13 cellular contexts compared by ENCODE assay signal in the genomic region with DNA sequence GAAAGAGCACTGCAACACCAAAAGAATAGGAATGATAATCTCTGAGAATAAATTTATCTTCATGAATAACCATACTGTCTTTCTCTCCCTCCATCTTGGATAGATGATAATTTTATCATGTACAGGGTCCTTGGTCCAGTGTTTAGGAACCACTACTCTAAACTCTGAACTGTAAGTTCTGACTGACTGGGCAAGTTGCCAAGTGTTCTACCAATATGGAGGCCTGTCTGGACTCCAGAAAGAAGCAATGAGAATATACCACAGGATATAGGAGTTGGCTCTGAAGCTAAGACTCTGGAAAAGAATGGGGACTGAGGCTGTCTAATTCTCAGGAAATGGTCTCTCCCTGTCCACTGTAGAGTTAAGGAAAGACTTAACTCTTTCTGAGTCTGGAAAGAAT. TPM values are rescaled to one million over a fixed set of nuclear protein-coding genes. Genes with fewer than 3 reads are reported as not detected.
DNase-seq lines count a peak whose midpoint lies in the region; ATAC-seq and TF ChIP-seq lines count a peak whose summit lies in the region.
"Had no signal": no experiment of that assay in that cellular context is flagged by ENCODE, and none has a peak within 500 bp of the region (broad histone marks: within the 10 kb centered on the region; RNA-seq: fewer than 3 reads in every experiment).

No MANE protein-coding gene starts in this region.

- DNase-seq in NCI-H2196 (lab: John Stamatoyannopoulos, UW; ENCODE audit: unreplicated experiment) = peak; percentile 3
- no peak for DNase-seq in NCI-H2196 treated with DMSO at 0.1 percent for 48 hours (lab: John Stamatoyannopoulos, UW; ENCODE audit: unreplicated experiment)
- DNase-seq in Karpas-422 = no peak
- no peak for DNase-seq in neural crest cell (ENCODE audit: low read depth, low spot score)
- DNase-seq in NAMALWA (ENCODE audit: low spot score) = no peak
- DNase-seq in G401 (ENCODE audit: low spot score) = no peak
- DNase-seq: ACHN, kidney glomerular epithelial cell, NCI-H510A, transverse colon had no signal

- H3K4me3 ChIP-seq in Karpas-422 (ENCODE audit: low read length) = peak overlapping the region; percentile 87

- H3K36me3 Mint-ChIP-seq in brain (no peaks in the 10 kb centered on the region), neural crest cell (ENCODE audit: low read depth) (no peaks in the 10 kb centered on the region)

- H3K79me2 ChIP-seq in Karpas-422 (ENCODE audit: low read length) = peaks cover 64% of the 10 kb centered on the region

- peaks cover 47% of the 10 kb centered on the region for H3K4me1 ChIP-seq in Karpas-422 (ENCODE audit: low read length)

- no peaks in the 10 kb centered on the region for H3K9me3 ChIP-seq in Karpas-422 (ENCODE audit: low read length)
- H3K9me3 ChIP-seq: transverse colon had no signal

- no peak for TF ChIP-seq CTCF in brain (conservative IDR thresholded peaks at IDR 0.05)
- no peak for TF ChIP-seq CTCF in neural crest cell (conservative IDR thresholded peaks at IDR 0.05)

- no peaks in the 10 kb centered on the region for H3K9me3 Mint-ChIP-seq in brain
- H3K9me3 Mint-ChIP-seq in neural crest cell = no peaks in the 10 kb centered on the region

- peak overlapping the region; percentile 90 for H3K4me2 ChIP-seq in Karpas-422 (ENCODE audit: low read depth, low read length, poor library complexity, severe bottlenecking)

- peak overlapping the region in 2 of 5 experiments; percentile 4 for H3K27ac Mint-ChIP-seq in brain
- H3K27ac Mint-ChIP-seq in neural crest cell (ENCODE audit: unreplicated experiment) = no peak overlapping the region

- no peaks in the 10 kb centered on the region for H3K36me3 ChIP-seq in Karpas-422 (ENCODE audit: insufficient read depth, low read length)
- H3K36me3 ChIP-seq: transverse colon had no signal

- H4K20me1 ChIP-seq in Karpas-422 (ENCODE audit: insufficient read depth, low read depth, low read length) = no peaks in the 10 kb centered on the region

- in situ Hi-C loops in G401 (cut with HindIII; ENCODE audit: low sequenced_read_pairs) = no loop called here

- H3K4me3 Mint-ChIP-seq in brain (peak overlapping the region; percentile 95 to 100 (median 98)), neural crest cell (peak overlapping the region; percentile 97)

- H3K27me3 ChIP-seq in Karpas-422 (ENCODE audit: low read length) = no peaks in the 10 kb centered on the region
- H3K27me3 ChIP-seq: transverse colon had no signal

- H3K9ac ChIP-seq in Karpas-422 (ENCODE audit: low read length) = no peak overlapping the region

- H3K27me3 Mint-ChIP-seq in brain = peaks cover 4% of the 10 kb centered on the region
- H3K27me3 Mint-ChIP-seq in neural crest cell (ENCODE audit: low read depth) = no peaks in the 10 kb centered on the region

- H3K27ac ChIP-seq in Karpas-422 (ENCODE audit: low read length) = no peak overlapping the region

- no peaks in the 10 kb centered on the region for H3K9me2 ChIP-seq in Karpas-422 (replicated peaks; ENCODE audit: insufficient read depth, low read length)

- no peak overlapping the region for H2AFZ ChIP-seq in Karpas-422 (ENCODE audit: low read length)

- no peak for ATAC-seq in GM18520 (IDR thresholded peaks at IDR 0.05; ENCODE audit: unreplicated experiment)

- peaks cover 51% of the 10 kb centered on the region for H3K4me1 Mint-ChIP-seq in brain
- H3K4me1 Mint-ChIP-seq in neural crest cell = peaks cover 26% of the 10 kb centered on the region

RNA-seq across cellular contexts. Expression of a gene that starts 1.5 kb away (rescaled TPM):
- 33.9 and 53.8 TPM in 2 replicates for total RNA-seq in Karpas-422 (2014; rRNA removed; shearing (Covaris generic); ENCODE audit: low replicate concordance)
- polyA plus RNA-seq in brain (ENCODE audit: insufficient read depth, low read depth, low replicate concordance) = 16.6 TPM
- total RNA-seq in neural crest cell = 25.3 and 25.5 TPM in 2 replicates
- total RNA-seq in G401 (2014; rRNA removed; shearing (Covaris generic)) = 16.1 and 38.0 TPM in 2 replicates

RNA-seq across cellular contexts. Expression of a gene that starts 6.0 kb away (rescaled TPM):
- total RNA-seq in Karpas-422 (2014; rRNA removed; shearing (Covaris generic); ENCODE audit: low replicate concordance) = 1.7 and 2.0 TPM in 2 replicates
- polyA plus RNA-seq in brain (ENCODE audit: insufficient read depth, low read depth, low replicate concordance) = 6.1 TPM
- total RNA-seq in neural crest cell = 0.16 TPM in 1 of 2 replicates, not detected in the other
- total RNA-seq in G401 (2014; rRNA removed; shearing (Covaris generic)) = not detected in 2 replicates

RNA-seq across cellular contexts. Expression of a gene that starts 26.7 kb away (rescaled TPM):
- not detected in 2 replicates for total RNA-seq in Karpas-422 (2014; rRNA removed; shearing (Covaris generic); ENCODE audit: low replicate concordance)
- 20.3 TPM for polyA plus RNA-seq in brain (ENCODE audit: insufficient read depth, low read depth, low replicate concordance)
- 0.51 TPM in 1 of 2 replicates, not detected in the other for total RNA-seq in neural crest cell
- total RNA-seq in G401 (2014; rRNA removed; shearing (Covaris generic)) = not detected in 2 replicates

RNA-seq across cellular contexts. Expression of a gene that starts 27.5 kb away (rescaled TPM):
- total RNA-seq in Karpas-422 (2014; rRNA removed; shearing (Covaris generic); ENCODE audit: low replicate concordance) = not detected in 2 replicates
- not detected for polyA plus RNA-seq in brain (ENCODE audit: insufficient read depth, low read depth, low replicate concordance)
- total RNA-seq in neural crest cell = not detected in 2 replicates
- not detected in 2 replicates for total RNA-seq in G401 (2014; rRNA removed; shearing (Covaris generic))
- total RNA-seq: transverse colon had no signal

RNA-seq across cellular contexts. Expression of a gene that starts 33.9 kb away (rescaled TPM):
- total RNA-seq in Karpas-422 (2014; rRNA removed; shearing (Covaris generic); ENCODE audit: low replicate concordance) = not detected in 2 replicates
- polyA plus RNA-seq in brain (ENCODE audit: insufficient read depth, low read depth, low replicate concordance) = not detected
- total RNA-seq in neural crest cell = not detected in 2 replicates
- not detected in 2 replicates for total RNA-seq in G401 (2014; rRNA removed; shearing (Covaris generic))
- total RNA-seq: fibroblast of villous mesenchyme, transverse colon had no signal
